19 cellular contexts compared by ENCODE assay signal in the genomic region with DNA sequence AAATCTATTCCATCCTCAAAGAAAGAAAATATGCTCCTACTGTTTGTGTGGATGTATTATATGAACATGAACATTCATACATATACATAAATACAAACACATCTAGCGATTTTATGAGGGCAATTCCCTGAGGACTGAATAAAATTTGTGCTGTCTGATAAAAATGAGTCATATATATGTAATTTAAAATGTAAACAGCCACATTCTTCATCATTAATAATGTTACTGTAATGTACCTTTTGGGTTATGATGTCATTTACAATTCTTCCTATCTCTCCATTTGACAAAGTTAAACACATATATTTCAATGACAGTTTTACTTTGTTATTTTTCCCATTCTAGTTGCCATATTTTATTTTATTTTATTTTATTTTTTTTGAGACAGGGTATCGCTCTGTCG.
DNase-seq lines count a peak whose midpoint lies in the region; ATAC-seq and TF ChIP-seq lines count a peak whose summit lies in the region.
"Had no signal": no experiment of that assay in that cellular context is flagged by ENCODE, and none has a peak within 500 bp of the region (broad histone marks: within the 10 kb centered on the region; RNA-seq: fewer than 3 reads in every experiment).

No MANE protein-coding gene starts in this region.

- intact Hi-C loops in lower lobe of right lung (cut with DNase I), result no loop called here

- H3K27ac ChIP-seq in HEK293 (ENCODE audit: extremely low read depth, low read depth, low read length), result no peak overlapping the region
- H3K27ac ChIP-seq in SK-N-SH (ENCODE audit: low read depth in 2 of 2, low read length in 1 of 2), result peak overlapping the region in 1 of 2 experiments; percentile 99; a peak in 2 of 4 replicates
- H3K27ac ChIP-seq in lower lobe of right lung, result no peak overlapping the region

- no peaks in the 10 kb centered on the region for H3K36me3 ChIP-seq in HEK293 (ENCODE audit: control insufficient read depth in 2 of 2, insufficient read depth in 1 of 2, low read length in 2 of 2)
- peaks cover 0 to 3% of the 10 kb centered on the region in 2 experiments for H3K36me3 ChIP-seq in SK-N-SH (replicated peaks in 1 of 2; ENCODE audit: control insufficient read depth in 1 of 2, insufficient read depth in 2 of 2, low read length in 1 of 2)
- H3K36me3 ChIP-seq in lower lobe of right lung, result peaks cover 9% of the 10 kb centered on the region
- H3K36me3 ChIP-seq: BE2C had no signal

- TF ChIP-seq RAD21 in SK-N-SH (IDR thresholded peaks at IDR 0.05; ENCODE audit: low read length), result no peak

- TF ChIP-seq CTCF in HEK293 (tag by site-specific recombination; IDR thresholded peaks at IDR 0.05) (no peak), SK-N-SH (IDR thresholded peaks at IDR 0.05) (no peak), lower lobe of right lung (IDR thresholded peaks at IDR 0.05) (no peak)

- DNase-seq in EL, result peak; percentile 32
- no peak for DNase-seq in SK-N-SH
- no peak for DNase-seq in lower lobe of right lung
- DNase-seq in NCI-H345 treated with DMSO at 0.1 percent for 48 hours (lab: John Stamatoyannopoulos, UW; ENCODE audit: unreplicated experiment), result no peak
- DNase-seq: ACHN; BE2C; C1 segment of cervical spinal cord; CD4-positive, CD25-positive, alpha-beta regulatory T cell; CD8-positive, alpha-beta memory T cell; COR-L47; DMS 273 treated with DMSO at 0.1 percent for 48 hours; DMS53; DND-41; GDM1 had no signal

- no peaks in the 10 kb centered on the region for H3K9me2 ChIP-seq in SK-N-SH

- CTCF ChIA-PET in HEK293 (lab: Yijun Ruan, JAX), result interaction anchor here (0.6 kb wide), 1 partner anchor 166 kb away, joined by 3 read pairs; no protein-coding TSS in a partner anchor
- CTCF ChIA-PET in SK-N-SH (lab: Yijun Ruan, JAX), result interaction anchor here (0.8 to 2.2 kb wide), 7 partner anchors 12 to 342 kb away, joined by 3 to 22 read pairs (median 4); no protein-coding TSS in a partner anchor

- no peaks in the 10 kb centered on the region for H4K20me1 ChIP-seq in SK-N-SH (ENCODE audit: insufficient read depth)

- no peaks in the 10 kb centered on the region for H3K9me3 ChIP-seq in HEK293 (ENCODE audit: control insufficient read depth, insufficient read depth, low read depth, low read length)
- H3K9me3 ChIP-seq in SK-N-SH, result no peaks in the 10 kb centered on the region
- H3K9me3 ChIP-seq in lower lobe of right lung, result no peaks in the 10 kb centered on the region
- H3K9me3 ChIP-seq: BE2C had no signal

- H3K4me3 ChIP-seq in HEK293 (ENCODE audit: low read depth, low read length), result no peak overlapping the region
- H3K4me3 ChIP-seq in SK-N-SH (ENCODE audit: low read depth in 2 of 2, low read length in 1 of 2), result no peak overlapping the region
- H3K4me3 ChIP-seq in lower lobe of right lung, result no peak overlapping the region
- H3K4me3 ChIP-seq: GM23338, K562 had no signal

- WGBS in SK-N-SH (ENCODE audit: low lambda C conversion rate), result 89% methylated on average over 3 of the region's 3 CpGs

- H3K4me2 ChIP-seq in SK-N-SH, result no peak overlapping the region
- H3K4me2 ChIP-seq: GM23338 had no signal

- no peaks in the 10 kb centered on the region for H3K27me3 ChIP-seq in SK-N-SH (ENCODE audit: insufficient read depth)
- H3K27me3 ChIP-seq in lower lobe of right lung (ENCODE audit: low read depth), result no peaks in the 10 kb centered on the region
- H3K27me3 ChIP-seq: BE2C had no signal

- no peak for ATAC-seq in HG03025 (IDR thresholded peaks at IDR 0.05; ENCODE audit: low FRiP score, unreplicated experiment)
- no peak for ATAC-seq in lower lobe of right lung
- ATAC-seq: GM23338, HCT116, K562 had no signal

- peaks cover 33% of the 10 kb centered on the region for H3F3A ChIP-seq in SK-N-SH (replicated peaks; ENCODE audit: insufficient read depth)

- H3K79me2 ChIP-seq in SK-N-SH (ENCODE audit: insufficient read depth), result no peaks in the 10 kb centered on the region

- POLR2A ChIA-PET in HEK293 (lab: Yijun Ruan, JAX), result no interaction called here
- POLR2A ChIA-PET in SK-N-SH (lab: Yijun Ruan, JAX), result no interaction called here

- H3K4me1 ChIP-seq in HEK293 (ENCODE audit: control insufficient read depth, insufficient read depth, low read length) (peaks cover 22% of the 10 kb centered on the region), SK-N-SH (ENCODE audit: control insufficient read depth in 1 of 2, insufficient read depth in 2 of 2, low read depth in 1 of 2, low read length in 1 of 2) (peaks cover 28 to 46% of the 10 kb centered on the region in 2 experiments), lower lobe of right lung (peaks cover 20% of the 10 kb centered on the region)

- TF ChIP-seq EP300 in SK-N-SH (IDR thresholded peaks at IDR 0.05; ENCODE audit: borderline replicate concordance in 1 of 2, low read depth in 1 of 2, low read length in 1 of 2), result no peak

- H2AFZ ChIP-seq in SK-N-SH (ENCODE audit: low read depth), result no peak overlapping the region
- H2AFZ ChIP-seq: GM23338 had no signal

- H3K9ac ChIP-seq in SK-N-SH, result no peak overlapping the region

TF ChIP-seq in HEK293, 187 proteins besides CTCF, POLR2A, EP300 and RAD21:
- no peak for TF ChIP-seq SALL2 (tag by site-specific recombination; IDR thresholded peaks at IDR 0.05; ENCODE audit: borderline replicate concordance)
- TF ChIP-seq, protein P1, sequence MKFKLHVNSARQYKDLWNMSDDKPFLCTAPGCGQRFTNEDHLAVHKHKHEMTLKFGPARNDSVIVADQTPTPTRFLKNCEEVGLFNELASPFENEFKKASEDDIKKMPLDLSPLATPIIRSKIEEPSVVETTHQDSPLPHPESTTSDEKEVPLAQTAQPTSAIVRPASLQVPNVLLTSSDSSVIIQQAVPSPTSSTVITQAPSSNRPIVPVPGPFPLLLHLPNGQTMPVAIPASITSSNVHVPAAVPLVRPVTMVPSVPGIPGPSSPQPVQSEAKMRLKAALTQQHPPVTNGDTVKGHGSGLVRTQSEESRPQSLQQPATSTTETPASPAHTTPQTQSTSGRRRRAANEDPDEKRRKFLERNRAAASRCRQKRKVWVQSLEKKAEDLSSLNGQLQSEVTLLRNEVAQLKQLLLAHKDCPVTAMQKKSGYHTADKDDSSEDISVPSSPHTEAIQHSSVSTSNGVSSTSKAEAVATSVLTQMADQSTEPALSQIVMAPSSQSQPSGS (tag by site-specific recombination; IDR thresholded peaks at IDR 0.05; ENCODE audit: low read depth), result peak; percentile 82
- no peak for TF ChIP-seq ZNF335 (tag by site-specific recombination; conservative IDR thresholded peaks at IDR 0.05)
- TF ChIP-seq ZSCAN23 (tag by site-specific recombination; IDR thresholded peaks at IDR 0.05), result no peak
- TF ChIP-seq ZNF19 (tag by site-specific recombination; IDR thresholded peaks at IDR 0.05; ENCODE audit: low read depth), result no peak
- TF ChIP-seq ZNF837 (tag by site-specific recombination; IDR thresholded peaks at IDR 0.05), result no peak
TF ChIP-seq in HEK293: peak in this region for 1.

TF ChIP-seq in SK-N-SH, 30 proteins besides CTCF, POLR2A, EP300 and RAD21:
- no peak for TF ChIP-seq GATA2 (CRISPR knock-in tag; IDR thresholded peaks at IDR 0.05)
- 0 out of 2 replicates have a peak, but pooled peaks have one; percentile 7 for TF ChIP-seq JUND (IDR thresholded peaks at IDR 0.05)
- TF ChIP-seq FOSL2 (IDR thresholded peaks at IDR 0.05; ENCODE audit: borderline replicate concordance, low read depth), result peak; percentile 10; the same call in 1 of the 2 replicates
